ENCODE assay signal across 31 cellular contexts in genomic region chr10:25965584-25965983, GRCh38. TPM values are rescaled to one million over a fixed set of nuclear protein-coding genes. Genes with fewer than 3 reads are reported as not detected.
"Had no signal": no experiment of that assay in that cellular context is flagged by ENCODE, and none has a peak within 500 bp of the region (broad histone marks: within the 10 kb centered on the region; RNA-seq: fewer than 3 reads in every experiment).

No MANE protein-coding gene starts in this region.

- H3K4me3 Mint-ChIP-seq: mesothelial cell of epicardium, naive B cell had no signal

- H3K9me3 Mint-ChIP-seq: mesothelial cell of epicardium, naive B cell had no signal

- FAIRE-seq: colon, endometrium, islet of Langerhans, keratinocyte had no signal

- H3K4me3 ChIP-seq: coronary artery, dorsolateral prefrontal cortex, esophagus squamous epithelium, gastrocnemius medialis, heart right ventricle, left lung, lower lobe of right lung, mucosa of descending colon had no signal

- H3K27ac Mint-ChIP-seq: mesothelial cell of epicardium, naive B cell had no signal

- H3K9me3 ChIP-seq: esophagus squamous epithelium, gastrocnemius medialis, heart right ventricle, left lung, lower lobe of right lung, mucosa of descending colon had no signal

- H3K27ac ChIP-seq: coronary artery, dorsolateral prefrontal cortex, epithelial cell of prostate, esophagus squamous epithelium, gastrocnemius medialis, heart right ventricle, left lung, lower lobe of right lung had no signal

- ATAC-seq: esophagus mucosa, gastrocnemius medialis, heart right ventricle, left cardiac atrium, left lung, left ventricle myocardium superior, lower lobe of right lung, mucosa of descending colon had no signal

- H3K4me1 Mint-ChIP-seq: naive B cell had no signal

- H3K36me3 Mint-ChIP-seq: mesothelial cell of epicardium, naive B cell had no signal

- DNase-seq: dermis blood vessel endothelial cell; dorsolateral prefrontal cortex; effector CD4-positive, alpha-beta T cell; effector memory CD4-positive, alpha-beta T cell; erythroblast; esophagus squamous epithelium; foreskin fibroblast; foreskin melanocyte; gastrocnemius medialis; glutamatergic neuron; heart right ventricle; hypothalamus; left cardiac atrium; left lung; left ventricle myocardium superior; lower lobe of right lung; mesenchymal stem cell; mucosa of descending colon; naive B cell had no signal

- H3K27me3 ChIP-seq: esophagus squamous epithelium, gastrocnemius medialis, left lung had no signal

- H3K4me1 ChIP-seq: esophagus squamous epithelium, gastrocnemius medialis, heart right ventricle, left lung, lower lobe of right lung had no signal

- H3K36me3 ChIP-seq: esophagus squamous epithelium, gastrocnemius medialis, heart right ventricle, left lung, lower lobe of right lung had no signal

RNA-seq across cellular contexts. Expression of gene MYO3A, which starts 31.6 kb away (rescaled TPM):
- total RNA-seq: dermis blood vessel endothelial cell, glomerular endothelial cell, left cardiac atrium, left ventricle myocardium superior, lung microvascular endothelial cell, mesenteric fat pad, myocyte had no signal
- polyA plus RNA-seq: keratinocyte had no signal
